In genomic region chr14:106067935-106068334, GRCh38 we compare ENCODE assay signal across 25 cellular contexts.
"Had no signal": no experiment of that assay in that cellular context is flagged by ENCODE, and none has a peak within 500 bp of the region (broad histone marks: within the 10 kb centered on the region; RNA-seq: fewer than 3 reads in every experiment).

No MANE protein-coding gene starts in this region.

- DNase-seq: activated CD4-positive, alpha-beta T cell treated with anti-CD3 and anti-CD28 coated beads, Interleukin-2, amount 10 ng/mL, durations not matched to agents 7 days and 5 days; activated CD4-positive, CD25-positive, alpha-beta regulatory T cell treated with anti-CD3 and anti-CD28 coated beads, Interleukin-2, amount 50 U/mL, for 72 hours; activated effector memory CD4-positive, alpha-beta T cell treated with Interleukin-2 at 50 U/mL for 16 hours; activated naive CD4-positive, alpha-beta T cell treated with anti-CD3 and anti-CD28 coated beads, Interleukin-2, amount 50 U/mL, for 16 hours; activated T-cell treated with anti-CD3 and anti-CD28 coated beads for 4 hours; activated T-cell treated with anti-CD3 and anti-CD28 coated beads, Interleukin-2, amount 50 U/mL, for 72 hours; adrenal gland; aorta; body of pancreas; effector CD8-positive, alpha-beta T cell; esophagus squamous epithelium; foreskin melanocyte; heart right ventricle; midbrain; naive thymus-derived CD4-positive, alpha-beta T cell; occipital lobe; psoas muscle; sigmoid colon; small intestine; stimulated activated CD4-positive, alpha-beta T cell treated with anti-CD3 and anti-CD28 coated beads, Interleukin-1b, Interleukin-23, amount 100 ng/mL, for 48 hours; stimulated activated naive CD4-positive, alpha-beta T cell treated with Interleukin-2 at 50 U/mL for 16 hours; T-helper 9 cell had no signal

- H3K27ac Mint-ChIP-seq: activated CD4-positive, alpha-beta T cell treated with anti-CD3 and anti-CD28 coated beads, Interleukin-2, amount 10 ng/mL, durations not matched to agents 7 days and 5 days; activated T-cell treated with anti-CD3 and anti-CD28 coated beads, Interleukin-2, amount 50 U/mL, for 72 hours; memory B cell; naive thymus-derived CD4-positive, alpha-beta T cell; neural progenitor cell; T-helper 1 cell treated with Interleukin-12 subunit alpha and Interleukin-12 subunit beta and Interleukin-4 antibody, amounts not matched to agents 30 μg/mL and 1 μg/mL, for 36 hours had no signal

- ATAC-seq: body of pancreas; heart right ventricle; naive thymus-derived CD4-positive, alpha-beta T cell; psoas muscle had no signal

- H3K4me1 Mint-ChIP-seq: neural progenitor cell had no signal

- H3K9me3 Mint-ChIP-seq: activated CD4-positive, alpha-beta T cell treated with anti-CD3 and anti-CD28 coated beads, Interleukin-2, amount 10 ng/mL, durations not matched to agents 7 days and 5 days; activated T-cell treated with anti-CD3 and anti-CD28 coated beads, Interleukin-2, amount 50 U/mL, for 72 hours; memory B cell; naive thymus-derived CD4-positive, alpha-beta T cell; T-helper 1 cell treated with Interleukin-12 subunit alpha and Interleukin-12 subunit beta and Interleukin-4 antibody, amounts not matched to agents 30 μg/mL and 1 μg/mL, for 36 hours had no signal

- H3K4me3 Mint-ChIP-seq: activated CD4-positive, alpha-beta T cell treated with anti-CD3 and anti-CD28 coated beads, Interleukin-2, amount 10 ng/mL, durations not matched to agents 7 days and 5 days; activated T-cell treated with anti-CD3 and anti-CD28 coated beads, Interleukin-2, amount 50 U/mL, for 72 hours; memory B cell; naive thymus-derived CD4-positive, alpha-beta T cell; neural progenitor cell; T-helper 1 cell treated with Interleukin-12 subunit alpha and Interleukin-12 subunit beta and Interleukin-4 antibody, amounts not matched to agents 30 μg/mL and 1 μg/mL, for 36 hours had no signal

- H3K36me3 Mint-ChIP-seq: memory B cell; naive thymus-derived CD4-positive, alpha-beta T cell; neural progenitor cell had no signal
